Comparison of ENCODE assay signal across 1 cellular context in genomic region chr10:112622786-112623185, GRCh38.
A peak's percentile ranks its signal among the peaks of the same experiment; 100 is the strongest.
TF ChIP-seq lines count a peak whose summit lies in the region.

No MANE protein-coding gene starts in this region.

TF ChIP-seq in HEK293, 187 proteins besides CTCF, POLR2A, EP300 and RAD21 (continued from another document):
- TF ChIP-seq ZNF843 (tag by site-specific recombination; IDR thresholded peaks at IDR 0.05) (peak; percentile 83), ZNF600 (tag by site-specific recombination; IDR thresholded peaks at IDR 0.05) (no peak), KLF1 (tag by site-specific recombination; IDR thresholded peaks at IDR 0.05) (peak; percentile 55; the same call in 1 of the 2 replicates), ZBTB44 (tag by site-specific recombination; IDR thresholded peaks at IDR 0.05) (peak; percentile 66; the same call in 1 of the 2 replicates), ZNF266 (tag by site-specific recombination; IDR thresholded peaks at IDR 0.05; ENCODE audit: low read depth) (no peak), PRDM6 (tag by site-specific recombination; IDR thresholded peaks at IDR 0.05) (peak; percentile 85), ZNF221 (tag by site-specific recombination; IDR thresholded peaks at IDR 0.05; ENCODE audit: borderline replicate concordance) (no peak), ZNF837 (tag by site-specific recombination; IDR thresholded peaks at IDR 0.05) (no peak), ZFHX2 (tag by site-specific recombination; conservative IDR thresholded peaks at IDR 0.05) (no peak), FEZF1 (tag by site-specific recombination; IDR thresholded peaks at IDR 0.05) (peak; percentile 91), ZEB2 (tag by site-specific recombination; IDR thresholded peaks at IDR 0.05) (peak; percentile 32; the same call in 1 of the 2 replicates)
- TF ChIP-seq, protein P1, sequence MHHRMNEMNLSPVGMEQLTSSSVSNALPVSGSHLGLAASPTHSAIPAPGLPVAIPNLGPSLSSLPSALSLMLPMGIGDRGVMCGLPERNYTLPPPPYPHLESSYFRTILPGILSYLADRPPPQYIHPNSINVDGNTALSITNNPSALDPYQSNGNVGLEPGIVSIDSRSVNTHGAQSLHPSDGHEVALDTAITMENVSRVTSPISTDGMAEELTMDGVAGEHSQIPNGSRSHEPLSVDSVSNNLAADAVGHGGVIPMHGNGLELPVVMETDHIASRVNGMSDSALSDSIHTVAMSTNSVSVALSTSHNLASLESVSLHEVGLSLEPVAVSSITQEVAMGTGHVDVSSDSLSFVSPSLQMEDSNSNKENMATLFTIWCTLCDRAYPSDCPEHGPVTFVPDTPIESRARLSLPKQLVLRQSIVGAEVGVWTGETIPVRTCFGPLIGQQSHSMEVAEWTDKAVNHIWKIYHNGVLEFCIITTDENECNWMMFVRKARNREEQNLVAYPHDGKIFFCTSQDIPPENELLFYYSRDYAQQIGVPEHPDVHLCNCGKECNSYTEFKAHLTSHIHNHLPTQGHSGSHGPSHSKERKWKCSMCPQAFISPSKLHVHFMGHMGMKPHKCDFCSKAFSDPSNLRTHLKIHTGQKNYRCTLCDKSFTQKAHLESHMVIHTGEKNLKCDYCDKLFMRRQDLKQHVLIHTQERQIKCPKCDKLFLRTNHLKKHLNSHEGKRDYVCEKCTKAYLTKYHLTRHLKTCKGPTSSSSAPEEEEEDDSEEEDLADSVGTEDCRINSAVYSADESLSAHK (tag by site-specific recombination; IDR thresholded peaks at IDR 0.05): peak; percentile 47; the same call in 1 of the 2 replicates
TF ChIP-seq in HEK293: peak in this region for 14.
